16 cellular contexts compared by ENCODE assay signal in genomic region chr5:143433680-143434079, GRCh38. TPM values are rescaled to one million over a fixed set of nuclear protein-coding genes. Genes with fewer than 3 reads are reported as not detected.
DNase-seq lines count a peak whose midpoint lies in the region; ATAC-seq and TF ChIP-seq lines count a peak whose summit lies in the region.
"Had no signal": no experiment of that assay in that cellular context is flagged by ENCODE, and none has a peak within 500 bp of the region (broad histone marks: within the 10 kb centered on the region; RNA-seq: fewer than 3 reads in every experiment).

No MANE protein-coding gene starts in this region.

- H3K36me3 ChIP-seq in DND-41 (ENCODE audit: insufficient read depth, low read length): peaks cover 12% of the 10 kb centered on the region

- no peaks in the 10 kb centered on the region for H3K9me3 ChIP-seq in DND-41 (ENCODE audit: insufficient read depth, low read length, severe bottlenecking)

- peaks cover 33% of the 10 kb centered on the region for H3K4me1 Mint-ChIP-seq in activated CD8-positive, alpha-beta T cell treated with anti-CD3 and anti-CD28 coated beads, Interleukin-2, amount 10 ng/mL, durations not matched to agents 7 days and 5 days (ENCODE audit: low read depth)
- peaks cover 35 to 57% (median 48%) of the 10 kb centered on the region in 3 donors for H3K4me1 Mint-ChIP-seq in naive B cell

- H3K36me3 Mint-ChIP-seq in activated CD8-positive, alpha-beta T cell treated with anti-CD3 and anti-CD28 coated beads, Interleukin-2, amount 10 ng/mL, durations not matched to agents 7 days and 5 days (ENCODE audit: low read depth): no peaks in the 10 kb centered on the region
- H3K36me3 Mint-ChIP-seq in naive B cell: no peaks in the 10 kb centered on the region

- peak overlapping the region; percentile 86 for H3K4me3 Mint-ChIP-seq in activated CD8-positive, alpha-beta T cell treated with anti-CD3 and anti-CD28 coated beads, Interleukin-2, amount 10 ng/mL, durations not matched to agents 7 days and 5 days
- peak overlapping the region in 7 of 8 donors; percentile 30 to 95 (median 83) for H3K4me3 Mint-ChIP-seq in naive B cell

- peak; percentile 46 for TF ChIP-seq POLR2A in GM19193 (IDR thresholded peaks at IDR 0.05; ENCODE audit: extremely low read depth, insufficient read depth, insufficient read length)

- CTCF ChIA-PET in activated CD8-positive, alpha-beta T cell treated with anti-CD3 and anti-CD28 coated beads, Interleukin-2, amount 10 ng/mL, durations not matched to agents 7 days and 5 days (lab: Charles Lee): interaction anchor here (1.1 to 4.0 kb wide), 10 partner anchors 10 to 755 kb away, joined by 3 to 30 read pairs (median 6); partner anchors contain the start of gene NR3C1

- H3K27me3 ChIP-seq in DND-41 (ENCODE audit: insufficient read depth, low read length, poor library complexity): no peaks in the 10 kb centered on the region

- H4K20me1 ChIP-seq in DND-41 (ENCODE audit: insufficient read depth, low read length): no peaks in the 10 kb centered on the region

- H3K27ac ChIP-seq in DND-41 (ENCODE audit: low read length): peak overlapping the region; percentile 99
- H3K27ac ChIP-seq: GM23248 had no signal

- TF ChIP-seq CTCF in DND-41 (IDR thresholded peaks at IDR 0.05; ENCODE audit: borderline replicate concordance, extremely low read depth, low read length, poor library complexity, severe bottlenecking): peak; percentile 7

- peak overlapping the region; percentile 94 for H3K27ac Mint-ChIP-seq in activated CD8-positive, alpha-beta T cell treated with anti-CD3 and anti-CD28 coated beads, Interleukin-2, amount 10 ng/mL, durations not matched to agents 7 days and 5 days
- peak overlapping the region; percentile 92 to 100 (median 98) for H3K27ac Mint-ChIP-seq in naive B cell

- H3K4me3 ChIP-seq in DND-41 (ENCODE audit: low read depth in 1 of 2, low read length in 2 of 2): peak overlapping the region; percentile 56 to 68; a peak in 3 of 4 replicates
- H3K4me3 ChIP-seq: GM23248 had no signal

- POLR2A ChIA-PET in activated CD8-positive, alpha-beta T cell treated with anti-CD3 and anti-CD28 coated beads, Interleukin-2, amount 10 ng/mL, durations not matched to agents 7 days and 5 days (lab: Charles Lee): interaction anchor here (1.3 to 3.7 kb wide), 3 partner anchors 23 to 431 kb away, joined by 3 to 46 read pairs (median 7); partner anchors contain the start of gene NR3C1

- H2AFZ ChIP-seq in DND-41 (ENCODE audit: low read depth, low read length): peak overlapping the region; percentile 86
- H2AFZ ChIP-seq: GM23248 had no signal

- peak; percentile 55 for DNase-seq in DND-41
- no peak for DNase-seq in activated CD8-positive, alpha-beta T cell treated with anti-CD3 and anti-CD28 coated beads, Interleukin-2, amount 10 ng/mL, durations not matched to agents 7 days and 5 days
- DNase-seq in naive B cell: no peak
- DNase-seq in amniotic stem cell (lab: John Stamatoyannopoulos, UW): no peak
- no peak for DNase-seq in occipital lobe (lab: John Stamatoyannopoulos, UW)
- DNase-seq in hippocampal formation (lab: John Stamatoyannopoulos, UW): no peak
- DNase-seq in stimulated activated CD4-positive, alpha-beta T cell treated with anti-CD3 and anti-CD28 coated beads, Interleukin-4, amount 100 ng/mL, for 1 hour: no peak
- DNase-seq: effector CD8-positive, alpha-beta T cell; foreskin fibroblast; GM23248; Kasumi-1; mammary epithelial cell; NCI-H187 treated with DMSO at 0.1 percent for 48 hours; NCI-H748 treated with DMSO at 0.1 percent for 48 hours had no signal

- H3K4me2 ChIP-seq in DND-41 (ENCODE audit: insufficient read depth, low read length): peak overlapping the region; percentile 68

- peak overlapping the region; percentile 86 for H3K9ac ChIP-seq in DND-41 (ENCODE audit: low read depth, low read length)
- H3K9ac ChIP-seq: GM23248 had no signal

- H3K79me2 ChIP-seq in DND-41 (ENCODE audit: insufficient read depth, low read length): peaks cover 62% of the 10 kb centered on the region

- H3K9me3 Mint-ChIP-seq in activated CD8-positive, alpha-beta T cell treated with anti-CD3 and anti-CD28 coated beads, Interleukin-2, amount 10 ng/mL, durations not matched to agents 7 days and 5 days (ENCODE audit: insufficient read depth): no peaks in the 10 kb centered on the region
- no peaks in the 10 kb centered on the region for H3K9me3 Mint-ChIP-seq in naive B cell

- ATAC-seq in DND-41 (ENCODE audit: insufficient read depth, low read depth): peak; percentile 53
- ATAC-seq in activated CD8-positive, alpha-beta T cell treated with anti-CD3 and anti-CD28 coated beads, Interleukin-2, amount 10 ng/mL, durations not matched to agents 7 days and 5 days: peak; percentile 24
- no peak for ATAC-seq in naive B cell (ENCODE audit: low read depth in 2 of 2)
- ATAC-seq: Right ventricle myocardium inferior had no signal

- no peaks in the 10 kb centered on the region for H3K27me3 Mint-ChIP-seq in activated CD8-positive, alpha-beta T cell treated with anti-CD3 and anti-CD28 coated beads, Interleukin-2, amount 10 ng/mL, durations not matched to agents 7 days and 5 days (ENCODE audit: low read depth)
- H3K27me3 Mint-ChIP-seq in naive B cell: no peaks in the 10 kb centered on the region

- peaks cover 76% of the 10 kb centered on the region for H3K4me1 ChIP-seq in DND-41 (ENCODE audit: insufficient read depth, low read length)

RNA-seq across cellular contexts. Expression of gene NR3C1, which starts 30.2 kb away (rescaled TPM):
- total RNA-seq in activated CD8-positive, alpha-beta T cell treated with anti-CD3 and anti-CD28 coated beads, Interleukin-2, amount 10 ng/mL, durations not matched to agents 7 days and 5 days: 10 to 100 TPM; 54.9 to 55.5 TPM
- polyA plus RNA-seq in naive B cell (ENCODE audit: low read depth in 6 of 6): 100 to 1,000 TPM in 5 of 6 donors, 10 to 100 TPM in 1; 87.7 to 150 (median 106) TPM
- 27.1 TPM for total RNA-seq in occipital lobe

Comparison
In these comparisons a context has a peak if more than half of its experiments do, and no peak if none do; other contexts are left out.
1. ATAC-seq: peak in DND-41 (single experiment) and activated CD8-positive, alpha-beta T cell treated with anti-CD3 and anti-CD28 coated beads, Interleukin-2, amount 10 ng/mL, durations not matched to agents 7 days and 5 days (single experiment); none in naive B cell (0 of 2).